29 cellular contexts compared by ENCODE assay signal in the genomic region with DNA sequence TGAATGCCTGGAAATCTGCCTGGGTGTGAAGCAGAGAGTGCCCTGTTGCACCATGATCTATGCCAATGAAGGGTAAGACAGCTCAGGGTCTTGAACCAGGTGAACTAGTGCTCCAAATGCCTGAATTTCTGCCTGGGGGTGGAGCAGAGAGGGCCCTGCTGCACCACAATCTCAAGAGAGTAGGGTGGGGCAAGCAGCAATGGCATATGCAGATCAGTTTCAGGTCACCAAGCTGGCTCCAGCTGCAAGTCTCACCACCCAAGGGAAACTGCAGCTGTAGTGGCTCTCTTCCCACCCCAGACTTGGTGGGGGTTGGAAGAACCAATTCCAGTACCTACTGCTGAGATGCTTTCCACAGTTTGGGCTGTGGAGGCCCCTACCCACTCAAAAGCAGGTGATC.
"Had no signal": no experiment of that assay in that cellular context is flagged by ENCODE, and none has a peak within 500 bp of the region (broad histone marks: within the 10 kb centered on the region; RNA-seq: fewer than 3 reads in every experiment).

No MANE protein-coding gene starts in this region.

- H3K4me1 ChIP-seq: adrenal gland, ascending aorta, body of pancreas, breast epithelium had no signal

- H3K9me3 ChIP-seq: adrenal gland, body of pancreas had no signal

- H3K27ac ChIP-seq: adrenal gland, ascending aorta, body of pancreas, brain microvascular endothelial cell, breast epithelium, cardiac muscle cell had no signal

- FAIRE-seq: bronchial epithelial cell had no signal

- H3K36me3 ChIP-seq: adrenal gland, ascending aorta, brain microvascular endothelial cell, breast epithelium, cardiac muscle cell had no signal

- H3K4me3 ChIP-seq: adrenal gland, ascending aorta, body of pancreas, breast epithelium, cardiac muscle cell had no signal

- DNase-seq: activated effector memory CD4-positive, alpha-beta T cell treated with anti-CD3 and anti-CD28 coated beads, Interleukin-2, amount 50 U/mL, for 16 hours; activated effector memory CD4-positive, alpha-beta T cell treated with Interleukin-2 at 50 U/mL for 16 hours; activated gamma-delta T cell; activated gamma-delta T cell treated with Interleukin-2 at 50 U/mL for 16 hours; activated naive CD4-positive, alpha-beta T cell; activated naive CD4-positive, alpha-beta T cell treated with anti-CD3 and anti-CD28 coated beads for 36 hours; activated naive CD4-positive, alpha-beta T cell treated with anti-CD3 and anti-CD28 coated beads, Interleukin-2, amount 10 ng/mL, durations not matched to agents 7 days and 5 days; activated naive CD4-positive, alpha-beta T cell treated with anti-CD3 and anti-CD28 coated beads, Interleukin-2, amount 50 U/mL, for 16 hours; activated naive CD4-positive, alpha-beta T cell treated with Interleukin-2 at 50 U/mL for 16 hours; activated naive CD8-positive, alpha-beta T cell treated with anti-CD3 and anti-CD28 coated beads for 36 hours; activated naive CD8-positive, alpha-beta T cell treated with anti-CD3 and anti-CD28 coated beads, Interleukin-2, amount 10 ng/mL, durations not matched to agents 7 days and 5 days; activated naive CD8-positive, alpha-beta T cell treated with anti-CD3 and anti-CD28 coated beads, Interleukin-2, amount 50 U/mL, for 24 hours; activated T-cell treated with anti-CD3 and anti-CD28 coated beads, Interleukin-2, amount 50 U/mL, for 24 hours; activated T-cell treated with anti-CD3 and anti-CD28 coated beads, Interleukin-2, amount 50 U/mL, for 4 hours; activated T-cell treated with anti-CD3 and anti-CD28 coated beads, Interleukin-2, amount 50 U/mL, for 72 hours; adrenal gland; amniotic stem cell; amygdala; anterior cingulate cortex; body of pancreas; brain microvascular endothelial cell; central memory CD4-positive, alpha-beta T cell; cerebellar nuclear complex had no signal

- H3K27me3 ChIP-seq: ascending aorta, body of pancreas, brain microvascular endothelial cell, cardiac muscle cell had no signal

- ATAC-seq: activated naive CD4-positive, alpha-beta T cell treated with anti-CD3 and anti-CD28 coated beads, Interleukin-2, amount 50 U/mL, for 72 hours; activated naive CD8-positive, alpha-beta T cell treated with anti-CD3 and anti-CD28 coated beads, Interleukin-2, amount 50 U/mL, for 24 hours; activated T-cell treated with anti-CD3 and anti-CD28 coated beads, Interleukin-2, amount 50 U/mL, for 4 hours; activated T-cell treated with anti-CD3 and anti-CD28 coated beads, Interleukin-2, amount 50 U/mL, for 72 hours; activated T-helper 17 cell treated with anti-CD3 and anti-CD28 coated beads, Interleukin-2, amount 50 U/mL, for 72 hours; body of pancreas had no signal
